Comparison of ENCODE assay signal across 28 cellular contexts in the genomic region with DNA sequence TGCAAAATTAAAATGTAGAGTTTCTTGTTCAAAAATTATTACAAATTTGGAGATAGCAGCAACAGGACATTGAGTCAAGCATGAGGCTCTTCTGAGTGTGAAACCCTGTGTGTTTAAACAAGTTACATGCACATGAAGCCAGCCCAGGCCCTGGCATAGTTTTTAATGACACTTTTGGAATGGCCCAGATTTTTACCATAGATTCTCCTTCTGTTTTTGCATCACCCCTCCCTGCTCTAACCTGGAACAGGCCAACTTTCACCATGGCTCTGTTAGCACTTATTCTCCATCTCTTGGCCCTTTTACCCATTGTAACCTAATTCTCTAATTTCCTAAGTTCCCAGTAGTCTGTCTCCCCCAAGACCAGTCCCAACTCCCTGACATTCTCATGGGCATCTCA.
DNase-seq lines count a peak whose midpoint lies in the region; ATAC-seq and TF ChIP-seq lines count a peak whose summit lies in the region.
"Had no signal": no experiment of that assay in that cellular context is flagged by ENCODE, and none has a peak within 500 bp of the region (broad histone marks: within the 10 kb centered on the region; RNA-seq: fewer than 3 reads in every experiment).

No MANE protein-coding gene starts in this region.

- H3K27ac Mint-ChIP-seq in neural crest cell (ENCODE audit: unreplicated experiment) = peak overlapping the region; percentile 87
- H3K27ac Mint-ChIP-seq: activated CD4-positive, alpha-beta T cell treated with anti-CD3 and anti-CD28 coated beads, Interleukin-2, amount 10 ng/mL, durations not matched to agents 7 days and 5 days; activated CD8-positive, alpha-beta memory T cell treated with anti-CD3 and anti-CD28 coated beads, Interleukin-2, amount 10 ng/mL, durations not matched to agents 7 days and 5 days; activated naive CD4-positive, alpha-beta T cell treated with anti-CD3 and anti-CD28 coated beads, Interleukin-2, amount 50 U/mL, for 24 hours; activated T-helper 1 cell treated with anti-CD3 and anti-CD28 coated beads, Interleukin-12 subunit alpha, Interleukin-12 subunit beta, Interleukin-2, Interleukin-4 antibody, amounts not matched to agents 30 ng/mL and 10 ng/mL and 1 ng/mL, durations not matched to agents 14 hours and 24 hours and 36 hours; CD8-positive, alpha-beta T cell; stimulated activated memory B cell treated with anti-CD40 and anti-IgM and Interleukin-4, amounts not matched to agents 10 μg/mL and 1 μg/mL and 100 μg/mL, for 72 hours; T-cell had no signal

- peaks cover 5% of the 10 kb centered on the region for H3K9me3 Mint-ChIP-seq in neural crest cell
- H3K9me3 Mint-ChIP-seq: activated CD4-positive, alpha-beta T cell treated with anti-CD3 and anti-CD28 coated beads, Interleukin-2, amount 10 ng/mL, durations not matched to agents 7 days and 5 days; activated naive CD4-positive, alpha-beta T cell treated with anti-CD3 and anti-CD28 coated beads, Interleukin-2, amount 50 U/mL, for 24 hours; activated T-helper 1 cell treated with anti-CD3 and anti-CD28 coated beads, Interleukin-12 subunit alpha, Interleukin-12 subunit beta, Interleukin-2, Interleukin-4 antibody, amounts not matched to agents 30 ng/mL and 10 ng/mL and 1 ng/mL, durations not matched to agents 14 hours and 24 hours and 36 hours; CD8-positive, alpha-beta T cell; central memory CD8-positive, alpha-beta T cell; stimulated activated memory B cell treated with anti-CD40 and anti-IgM and Interleukin-4, amounts not matched to agents 10 μg/mL and 1 μg/mL and 100 μg/mL, for 72 hours; T-cell had no signal

- no peak overlapping the region for H3K4me3 Mint-ChIP-seq in neural crest cell
- H3K4me3 Mint-ChIP-seq: activated CD4-positive, alpha-beta T cell treated with anti-CD3 and anti-CD28 coated beads, Interleukin-2, amount 10 ng/mL, durations not matched to agents 7 days and 5 days; activated CD8-positive, alpha-beta memory T cell treated with anti-CD3 and anti-CD28 coated beads, Interleukin-2, amount 10 ng/mL, durations not matched to agents 7 days and 5 days; activated naive CD4-positive, alpha-beta T cell treated with anti-CD3 and anti-CD28 coated beads, Interleukin-2, amount 50 U/mL, for 24 hours; activated T-helper 1 cell treated with anti-CD3 and anti-CD28 coated beads, Interleukin-12 subunit alpha, Interleukin-12 subunit beta, Interleukin-2, Interleukin-4 antibody, amounts not matched to agents 30 ng/mL and 10 ng/mL and 1 ng/mL, durations not matched to agents 14 hours and 24 hours and 36 hours; CD8-positive, alpha-beta T cell; central memory CD8-positive, alpha-beta T cell; stimulated activated memory B cell treated with anti-CD40 and anti-IgM and Interleukin-4, amounts not matched to agents 10 μg/mL and 1 μg/mL and 100 μg/mL, for 72 hours; T-cell had no signal

- H3K4me3 ChIP-seq in RWPE2 (ENCODE audit: severe bottlenecking) (no peak overlapping the region), esophagus muscularis mucosa (no peak overlapping the region), suprapubic skin (no peak overlapping the region)
- H3K4me3 ChIP-seq: lower lobe of right lung had no signal

- H3K4me1 ChIP-seq in RWPE2 (ENCODE audit: insufficient read depth, poor library complexity, severe bottlenecking) = peaks cover 72% of the 10 kb centered on the region
- peaks cover 40 to 65% (median 55%) of the 10 kb centered on the region in 4 donors for H3K4me1 ChIP-seq in esophagus muscularis mucosa
- peaks cover 47% of the 10 kb centered on the region for H3K4me1 ChIP-seq in suprapubic skin

- no peaks in the 10 kb centered on the region for H3K36me3 Mint-ChIP-seq in neural crest cell (ENCODE audit: low read depth)
- H3K36me3 Mint-ChIP-seq: activated CD8-positive, alpha-beta memory T cell treated with anti-CD3 and anti-CD28 coated beads, Interleukin-2, amount 10 ng/mL, durations not matched to agents 7 days and 5 days; activated naive CD4-positive, alpha-beta T cell treated with anti-CD3 and anti-CD28 coated beads, Interleukin-2, amount 50 U/mL, for 24 hours; CD8-positive, alpha-beta T cell; stimulated activated memory B cell treated with anti-CD40 and anti-IgM and Interleukin-4, amounts not matched to agents 10 μg/mL and 1 μg/mL and 100 μg/mL, for 72 hours; T-cell had no signal

- H3K27me3 ChIP-seq in RWPE2 (ENCODE audit: insufficient read depth, poor library complexity, severe bottlenecking) (no peaks in the 10 kb centered on the region), esophagus muscularis mucosa (no peaks in the 10 kb centered on the region), suprapubic skin (no peaks in the 10 kb centered on the region)

- peaks cover 18% of the 10 kb centered on the region for H3K4me1 Mint-ChIP-seq in neural crest cell
- H3K4me1 Mint-ChIP-seq: activated CD4-positive, alpha-beta T cell treated with anti-CD3 and anti-CD28 coated beads, Interleukin-2, amount 10 ng/mL, durations not matched to agents 7 days and 5 days; activated naive CD4-positive, alpha-beta T cell treated with anti-CD3 and anti-CD28 coated beads, Interleukin-2, amount 50 U/mL, for 24 hours; central memory CD8-positive, alpha-beta T cell; stimulated activated memory B cell treated with anti-CD40 and anti-IgM and Interleukin-4, amounts not matched to agents 10 μg/mL and 1 μg/mL and 100 μg/mL, for 72 hours; T-cell had no signal

- H3K36me3 ChIP-seq in RWPE2 (ENCODE audit: low read depth) (0 out of 2 replicates have a peak, but pooled peaks cover 3% of the 10 kb centered on the region), esophagus muscularis mucosa (no peaks in the 10 kb centered on the region), suprapubic skin (no peaks in the 10 kb centered on the region)
- H3K36me3 ChIP-seq: lower lobe of right lung had no signal

- TF ChIP-seq POLR2A in esophagus muscularis mucosa (IDR thresholded peaks at IDR 0.05; ENCODE audit: low read depth) (no peak), suprapubic skin (IDR thresholded peaks at IDR 0.05) (no peak)

- no peaks in the 10 kb centered on the region for H3K27me3 Mint-ChIP-seq in neural crest cell (ENCODE audit: low read depth)
- H3K27me3 Mint-ChIP-seq: activated CD4-positive, alpha-beta T cell treated with anti-CD3 and anti-CD28 coated beads, Interleukin-2, amount 10 ng/mL, durations not matched to agents 7 days and 5 days; activated naive CD4-positive, alpha-beta T cell treated with anti-CD3 and anti-CD28 coated beads, Interleukin-2, amount 50 U/mL, for 24 hours; central memory CD8-positive, alpha-beta T cell; T-cell had no signal

- no peak for TF ChIP-seq CTCF in RWPE2 (IDR thresholded peaks at IDR 0.05; ENCODE audit: poor library complexity, severe bottlenecking)
- TF ChIP-seq CTCF in esophagus muscularis mucosa (IDR thresholded peaks at IDR 0.05) = no peak
- TF ChIP-seq CTCF in neural crest cell (conservative IDR thresholded peaks at IDR 0.05) = no peak
- no peak for TF ChIP-seq CTCF in suprapubic skin (IDR thresholded peaks at IDR 0.05)

- no peaks in the 10 kb centered on the region for H3K9me3 ChIP-seq in RWPE2 (ENCODE audit: severe bottlenecking)
- H3K9me3 ChIP-seq in esophagus muscularis mucosa = no peaks in the 10 kb centered on the region
- H3K9me3 ChIP-seq in suprapubic skin = no peaks in the 10 kb centered on the region
- H3K9me3 ChIP-seq: lower lobe of right lung had no signal

- intact Hi-C loops in esophagus muscularis mucosa (cut with DNase I) = loop anchor here (5.0 kb wide), 1 partner anchor 115 kb away; no protein-coding TSS in a partner anchor

- ATAC-seq in RWPE2 (ENCODE audit: low read depth) = no peak
- ATAC-seq in HG02981 (IDR thresholded peaks at IDR 0.05; ENCODE audit: unreplicated experiment) = no peak
- ATAC-seq in GM18517 (IDR thresholded peaks at IDR 0.05; ENCODE audit: unreplicated experiment) = no peak
- ATAC-seq: activated CD8-positive, alpha-beta memory T cell treated with anti-CD3 and anti-CD28 coated beads, Interleukin-2, amount 10 ng/mL, durations not matched to agents 7 days and 5 days; CD8-positive, alpha-beta T cell; HCT116; lower lobe of right lung; T-cell had no signal

- DNase-seq in RWPE2 (ENCODE audit: low spot score) = no peak
- no peak for DNase-seq in esophagus muscularis mucosa (ENCODE audit: extremely low spot score)
- no peak for DNase-seq in neural crest cell (ENCODE audit: low read depth, low spot score)
- DNase-seq in suprapubic skin (ENCODE audit: low spot score in 2 of 2) = no peak
- no peak for DNase-seq in iPS-NIHi11 (ENCODE audit: low spot score)
- DNase-seq: activated CD4-positive, alpha-beta T cell treated with anti-CD3 and anti-CD28 coated beads, Interleukin-2, amount 10 ng/mL, durations not matched to agents 7 days and 5 days; activated CD8-positive, alpha-beta memory T cell treated with anti-CD3 and anti-CD28 coated beads, Interleukin-2, amount 10 ng/mL, durations not matched to agents 7 days and 5 days; AML-193; aorta; CD8-positive, alpha-beta T cell; foreskin melanocyte; hypothalamus; Karpas-422; lower lobe of right lung; NCI-H1092; NCI-H1930; NCI-H226; NCI-H774; Right ventricle myocardium superior; stimulated activated CD4-positive, alpha-beta T cell treated with anti-CD3 and anti-CD28 coated beads, Interleukin-2, amount 100 ng/mL, for 24 hours; T-cell had no signal

- TF ChIP-seq EP300 in esophagus muscularis mucosa (IDR thresholded peaks at IDR 0.05) (no peak), suprapubic skin (IDR thresholded peaks at IDR 0.05) (no peak)

- H3K27ac ChIP-seq in RWPE2 (ENCODE audit: poor library complexity, severe bottlenecking) = peak overlapping the region; percentile 99
- peak overlapping the region; percentile 58 to 94 (median 82) for H3K27ac ChIP-seq in esophagus muscularis mucosa (replicated peaks in 1 of 4)
- peak overlapping the region; percentile 45 for H3K27ac ChIP-seq in suprapubic skin
- H3K27ac ChIP-seq: lower lobe of right lung had no signal

Comparison
In these comparisons a context has a peak if more than half of its experiments do, and no peak if none do; other contexts are left out.
1. H3K27ac ChIP-seq: peak in every context shown above with its lines; median percentile 99 in RWPE2; 82 in esophagus muscularis mucosa; 45 in suprapubic skin.